ENCODE assay signal across 15 cellular contexts in genomic region chr3:115766587-115767492, GRCh38.
A peak's percentile ranks its signal among the peaks of the same experiment; 100 is the strongest.
DNase-seq lines count a peak whose midpoint lies in the region; ATAC-seq and TF ChIP-seq lines count a peak whose summit lies in the region.
"Had no signal": no experiment of that assay in that cellular context is flagged by ENCODE, and none has a peak within 500 bp of the region (broad histone marks: within the 10 kb centered on the region; RNA-seq: fewer than 3 reads in every experiment).

No MANE protein-coding gene starts in this region.

- H3K27me3 Mint-ChIP-seq in neural crest cell (ENCODE audit: low read depth), result no peaks in the 10 kb centered on the region

- ATAC-seq in HG02588 (IDR thresholded peaks at IDR 0.05; ENCODE audit: unreplicated experiment), result no peak

- TF ChIP-seq CTCF in cardiac fibroblast (IDR thresholded peaks at IDR 0.05; ENCODE audit: low read depth, low read length), result no peak
- no peak for TF ChIP-seq CTCF in neural crest cell (conservative IDR thresholded peaks at IDR 0.05)

- H3K27ac Mint-ChIP-seq in neural crest cell (ENCODE audit: unreplicated experiment), result peak overlapping the region; percentile 31
- H3K27ac Mint-ChIP-seq: activated T-cell treated with anti-CD3 and anti-CD28 coated beads, Interleukin-2, amount 50 U/mL, for 24 hours; CD8-positive, alpha-beta memory T cell; IgD-negative memory B cell had no signal

- no peaks in the 10 kb centered on the region for H3K36me3 Mint-ChIP-seq in neural crest cell (ENCODE audit: low read depth)
- H3K36me3 Mint-ChIP-seq: CD8-positive, alpha-beta memory T cell; IgD-negative memory B cell had no signal

- H3K4me3 ChIP-seq in cardiac fibroblast (replicated peaks in 1 of 2; ENCODE audit: low read depth in 2 of 2, low read length in 2 of 2), result no peak overlapping the region

- peaks cover 15% of the 10 kb centered on the region for H3K4me1 Mint-ChIP-seq in neural crest cell
- H3K4me1 Mint-ChIP-seq: CD8-positive, alpha-beta memory T cell; IgD-negative memory B cell had no signal

- peak; percentile 41 for DNase-seq in EL
- peak; percentile 19 for DNase-seq in NCI-H69 (lab: John Stamatoyannopoulos, UW)
- DNase-seq in cardiac fibroblast (ENCODE audit: low read depth in 2 of 2), result peak; percentile 64 to 66
- no peak for DNase-seq in neural crest cell (ENCODE audit: low read depth, low spot score)
- no peak for DNase-seq in NCI-H345 (lab: John Stamatoyannopoulos, UW)
- no peak for DNase-seq in activated CD4-positive, alpha-beta T cell treated with anti-CD3 and anti-CD28 coated beads for 1 hour
- no peak for DNase-seq in stimulated activated naive CD4-positive, alpha-beta T cell (lab: John Stamatoyannopoulos, UW)
- DNase-seq: activated CD4-positive, CD25-positive, alpha-beta regulatory T cell treated with anti-CD3 and anti-CD28 coated beads, Interleukin-2, amount 50 U/mL, for 72 hours; activated T-cell treated with anti-CD3 and anti-CD28 coated beads, Interleukin-2, amount 50 U/mL, for 24 hours; CD8-positive, alpha-beta memory T cell; NCI-H146; NK-92 treated with Interleukin-12 subunit alpha and Interleukin-12 subunit beta, amount 100 ng/mL, for 24 hours; SW 1271 had no signal

- H3K9me3 Mint-ChIP-seq in neural crest cell, result no peaks in the 10 kb centered on the region
- H3K9me3 Mint-ChIP-seq: activated T-cell treated with anti-CD3 and anti-CD28 coated beads, Interleukin-2, amount 50 U/mL, for 24 hours; CD8-positive, alpha-beta memory T cell; IgD-negative memory B cell had no signal

- no peak overlapping the region for H3K4me3 Mint-ChIP-seq in neural crest cell
- H3K4me3 Mint-ChIP-seq: activated T-cell treated with anti-CD3 and anti-CD28 coated beads, Interleukin-2, amount 50 U/mL, for 24 hours; CD8-positive, alpha-beta memory T cell had no signal

Comparison
In these comparisons a context has a peak if more than half of its experiments do, and no peak if none do; other contexts are left out.
1. DNase-seq: peak in EL (single experiment), NCI-H69 (single experiment) and cardiac fibroblast (2 of 2); none in neural crest cell (single experiment), NCI-H345 (single experiment), activated CD4-positive, alpha-beta T cell treated with anti-CD3 and anti-CD28 coated beads for 1 hour (single experiment) and stimulated activated naive CD4-positive, alpha-beta T cell (0 of 6).